Comparison of ENCODE assay signal across 8 cellular contexts in genomic region chr15:67064607-67065530, GRCh38. TPM values are rescaled to one million over a fixed set of nuclear protein-coding genes. Genes with fewer than 3 reads are reported as not detected.
DNase-seq lines count a peak whose midpoint lies in the region; ATAC-seq and TF ChIP-seq lines count a peak whose summit lies in the region.

No MANE protein-coding gene starts in this region.

- H3K36me3 ChIP-seq in MG63 (peaks cover 37% of the 10 kb centered on the region), left ventricle myocardium inferior (no peaks in the 10 kb centered on the region)

- H3K9me3 ChIP-seq in MG63 (no peaks in the 10 kb centered on the region), left ventricle myocardium inferior (replicated peaks) (no peaks in the 10 kb centered on the region)

- ATAC-seq in GM21360 (IDR thresholded peaks at IDR 0.05; ENCODE audit: unreplicated experiment): peak; percentile 26
- peak; percentile 23 for ATAC-seq in sciatic nerve
- no peak for ATAC-seq in HG02642 (IDR thresholded peaks at IDR 0.05; ENCODE audit: poor library complexity, unreplicated experiment)

- H3K27me3 ChIP-seq in MG63 (no peaks in the 10 kb centered on the region), left ventricle myocardium inferior (ENCODE audit: low read depth) (no peaks in the 10 kb centered on the region)

- H3K4me1 ChIP-seq in left ventricle myocardium inferior: peaks cover 53% of the 10 kb centered on the region

- TF ChIP-seq CTCF in C4-2B (conservative IDR thresholded peaks at IDR 0.05): no peak
- no peak for TF ChIP-seq CTCF in left ventricle myocardium inferior (IDR thresholded peaks at IDR 0.05; ENCODE audit: borderline replicate concordance)

- H3K4me3 ChIP-seq in MG63 (peak overlapping the region; percentile 51), left ventricle myocardium inferior (peak overlapping the region; percentile 91)

- peak overlapping the region; percentile 13 for H3K27ac ChIP-seq in C4-2B
- H3K27ac ChIP-seq in left ventricle myocardium inferior (replicated peaks): peak overlapping the region; percentile 96

- intact Hi-C loops in left ventricle myocardium inferior (cut with micrococcal nuclease) (no loop called here), sciatic nerve (cut with DNase I) (loop anchor here (10.0 kb wide), 1 partner anchor 70 kb away; no protein-coding TSS in a partner anchor)

- no peak for DNase-seq in MG63
- peak; percentile 47 for DNase-seq in activated naive CD4-positive, alpha-beta T cell treated with anti-CD3 and anti-CD28 coated beads, Interleukin-2, amount 50 U/mL, for 16 hours
- DNase-seq in left ventricle myocardium inferior: peak; percentile 63
- DNase-seq in sciatic nerve (ENCODE audit: low spot score): peak; percentile 83
- DNase-seq in HK-2 (ENCODE audit: unreplicated experiment): no peak

RNA-seq across cellular contexts. Expression of gene SMAD3, which starts 0.5 kb away (rescaled TPM):
- total RNA-seq in MG63 (2014; rRNA removed; shearing (Covaris generic); ENCODE audit: low replicate concordance): 32.9 and 38.2 TPM in 2 replicates
- total RNA-seq in left ventricle myocardium inferior (18.8 TPM), sciatic nerve (58.8 TPM)

Comparison
In these comparisons a context has a peak if more than half of its experiments do, and no peak if none do; other contexts are left out.
1. DNase-seq: peak in activated naive CD4-positive, alpha-beta T cell treated with anti-CD3 and anti-CD28 coated beads, Interleukin-2, amount 50 U/mL, for 16 hours (single experiment), left ventricle myocardium inferior (single experiment) and sciatic nerve (single experiment); none in MG63 (single experiment) and HK-2 (single experiment).